In genomic region chr19:2537544-2537943, GRCh38 we compare ENCODE assay signal across 19 cellular contexts.
A peak's percentile ranks its signal among the peaks of the same experiment; 100 is the strongest.
DNase-seq lines count a peak whose midpoint lies in the region; TF ChIP-seq lines count a peak whose summit lies in the region.
"Had no signal": no experiment of that assay in that cellular context is flagged by ENCODE, and none has a peak within 500 bp of the region (broad histone marks: within the 10 kb centered on the region; RNA-seq: fewer than 3 reads in every experiment).

No MANE protein-coding gene starts in this region.

- TF ChIP-seq POLR2A in breast epithelium (IDR thresholded peaks at IDR 0.05) (no peak), spleen (IDR thresholded peaks at IDR 0.05) (no peak)

- WGBS in spleen, 5 donors, result 40 to 63% (median 58%) methylated on average over 9 of the region's 9 CpGs

- no peak overlapping the region for H3K4me3 Mint-ChIP-seq in MCF 10A (ENCODE audit: unreplicated experiment)
- H3K4me3 Mint-ChIP-seq in activated CD4-positive, alpha-beta memory T cell treated with anti-CD3 and anti-CD28 coated beads, Interleukin-2, amount 10 ng/mL, durations not matched to agents 7 days and 5 days, result no peak overlapping the region
- H3K4me3 Mint-ChIP-seq: H9 had no signal

- H3K27ac Mint-ChIP-seq in MCF 10A (ENCODE audit: low read depth, unreplicated experiment), result peak overlapping the region; percentile 31
- H3K27ac Mint-ChIP-seq in activated CD4-positive, alpha-beta memory T cell treated with anti-CD3 and anti-CD28 coated beads, Interleukin-2, amount 10 ng/mL, durations not matched to agents 7 days and 5 days, result peak overlapping the region; percentile 58

- H3K9me3 Mint-ChIP-seq in MCF 10A (ENCODE audit: unreplicated experiment), result no peaks in the 10 kb centered on the region
- H3K9me3 Mint-ChIP-seq in activated CD4-positive, alpha-beta memory T cell treated with anti-CD3 and anti-CD28 coated beads, Interleukin-2, amount 10 ng/mL, durations not matched to agents 7 days and 5 days, result no peaks in the 10 kb centered on the region
- H3K9me3 Mint-ChIP-seq: CD4-positive, alpha-beta memory T cell; H9 had no signal

- intact Hi-C loops in MCF 10A (cut with micrococcal nuclease) (no loop called here), breast epithelium (cut with DNase I; ENCODE audit: low total_unique reads) (no loop called here), posterior vena cava (cut with DNase I) (no loop called here), spleen (cut with DNase I; ENCODE audit: low total_unique reads) (loop anchor here (10.0 kb wide), 1 partner anchor 47 kb away; no protein-coding TSS in a partner anchor)

- no peak overlapping the region for H3K4me3 ChIP-seq in breast epithelium
- H3K4me3 ChIP-seq in HEK293 (ENCODE audit: low read depth, low read length), result no peak overlapping the region
- no peak overlapping the region for H3K4me3 ChIP-seq in spleen
- H3K4me3 ChIP-seq: dorsolateral prefrontal cortex, sigmoid colon had no signal

- TF ChIP-seq CTCF in MCF 10A (IDR thresholded peaks at IDR 0.05; ENCODE audit: unreplicated experiment), result no peak
- TF ChIP-seq CTCF in breast epithelium (IDR thresholded peaks at IDR 0.05), result no peak
- no peak for TF ChIP-seq CTCF in HEK293 (tag by site-specific recombination; IDR thresholded peaks at IDR 0.05)
- TF ChIP-seq CTCF in spleen (IDR thresholded peaks at IDR 0.05 in 8 of 11, conservative IDR thresholded peaks at IDR 0.05 in 3 of 11), result no peak

- H3K36me3 ChIP-seq in breast epithelium (no peaks in the 10 kb centered on the region), HEK293 (ENCODE audit: control insufficient read depth in 2 of 2, insufficient read depth in 1 of 2, low read length in 2 of 2) (no peaks in the 10 kb centered on the region), spleen (no peaks in the 10 kb centered on the region)
- H3K36me3 ChIP-seq: sigmoid colon had no signal

- H3K36me3 Mint-ChIP-seq in MCF 10A (ENCODE audit: insufficient read depth, unreplicated experiment), result no peaks in the 10 kb centered on the region
- H3K36me3 Mint-ChIP-seq in activated CD4-positive, alpha-beta memory T cell treated with anti-CD3 and anti-CD28 coated beads, Interleukin-2, amount 10 ng/mL, durations not matched to agents 7 days and 5 days (ENCODE audit: low read depth), result no peaks in the 10 kb centered on the region
- H3K36me3 Mint-ChIP-seq: CD4-positive, alpha-beta memory T cell had no signal

- no peaks in the 10 kb centered on the region for H3K27me3 Mint-ChIP-seq in MCF 10A (ENCODE audit: insufficient read depth, unreplicated experiment)
- H3K27me3 Mint-ChIP-seq in activated CD4-positive, alpha-beta memory T cell treated with anti-CD3 and anti-CD28 coated beads, Interleukin-2, amount 10 ng/mL, durations not matched to agents 7 days and 5 days, result peaks cover 3% of the 10 kb centered on the region
- H3K27me3 Mint-ChIP-seq: CD4-positive, alpha-beta memory T cell had no signal

- no peaks in the 10 kb centered on the region for H3K9me3 ChIP-seq in breast epithelium
- H3K9me3 ChIP-seq in HEK293 (ENCODE audit: control insufficient read depth, insufficient read depth, low read depth, low read length), result no peaks in the 10 kb centered on the region
- peaks cover 0 to 7% (median 0%) of the 10 kb centered on the region in 8 donors for H3K9me3 ChIP-seq in spleen
- H3K9me3 ChIP-seq: sigmoid colon had no signal

- H3K4me1 ChIP-seq in breast epithelium (peaks cover 7 to 8% of the 10 kb centered on the region in 2 donors), HEK293 (ENCODE audit: control insufficient read depth, insufficient read depth, low read length) (peaks cover 4% of the 10 kb centered on the region; the same call in 1 of the 2 replicates), spleen (peaks cover 8 to 49% (median 28%) of the 10 kb centered on the region in 6 donors)

- H3K27me3 ChIP-seq in breast epithelium (no peaks in the 10 kb centered on the region), spleen (replicated peaks in 1 of 7) (no peaks in the 10 kb centered on the region)
- H3K27me3 ChIP-seq: dorsolateral prefrontal cortex, sigmoid colon had no signal

- CTCF ChIA-PET in MCF 10A (lab: Yijun Ruan, JAX), result no interaction called here
- CTCF ChIA-PET in HEK293 (lab: Yijun Ruan, JAX), result no interaction called here
- CTCF ChIA-PET in activated CD4-positive, alpha-beta memory T cell treated with anti-CD3 and anti-CD28 coated beads, Interleukin-2, amount 10 ng/mL, durations not matched to agents 7 days and 5 days (lab: Charles Lee), result interaction anchor here (1.1 kb wide), 1 partner anchor 72 kb away, joined by 3 read pairs; no protein-coding TSS in a partner anchor

- no TSS peak for BruUV-seq in MCF 10A (replicated peaks; lab: Mats Ljungman, UMichigan)

- H3K27ac ChIP-seq in breast epithelium, result no peak overlapping the region
- no peak overlapping the region for H3K27ac ChIP-seq in HEK293 (ENCODE audit: extremely low read depth, low read depth, low read length)
- no peak overlapping the region for H3K27ac ChIP-seq in spleen
- H3K27ac ChIP-seq: parathyroid adenoma, sigmoid colon had no signal

- POLR2A ChIA-PET in MCF 10A (lab: Yijun Ruan, JAX), result interaction anchor here (0.8 to 1.2 kb wide), 2 partner anchors 60 to 62 kb away, joined by 4 read pairs; partner anchors contain the start of gene GADD45B
- POLR2A ChIA-PET in HEK293 (lab: Yijun Ruan, JAX), result interaction anchor here (11.0 kb wide), 1 partner anchor 59 kb away, joined by 374 read pairs; the partner anchor contains the start of gene GADD45B
- POLR2A ChIA-PET in activated CD4-positive, alpha-beta memory T cell treated with anti-CD3 and anti-CD28 coated beads, Interleukin-2, amount 10 ng/mL, durations not matched to agents 7 days and 5 days (lab: Charles Lee), result interaction anchor here (1.3 to 3.3 kb wide), 2 partner anchors 15 to 61 kb away, joined by 8 to 23 read pairs; partner anchors contain the start of gene GADD45B

- H3K4me1 Mint-ChIP-seq in MCF 10A (ENCODE audit: insufficient read depth, unreplicated experiment), result peaks cover 35% of the 10 kb centered on the region
- H3K4me1 Mint-ChIP-seq in activated CD4-positive, alpha-beta memory T cell treated with anti-CD3 and anti-CD28 coated beads, Interleukin-2, amount 10 ng/mL, durations not matched to agents 7 days and 5 days, result peaks cover 45% of the 10 kb centered on the region

- DNase-seq in MCF 10A (ENCODE audit: unreplicated experiment), result no peak
- no peak for DNase-seq in breast epithelium (ENCODE audit: low spot score in 2 of 2)
- peak; percentile 30 for DNase-seq in activated CD4-positive, alpha-beta memory T cell treated with anti-CD3 and anti-CD28 coated beads, Interleukin-2, amount 10 ng/mL, durations not matched to agents 7 days and 5 days
- DNase-seq in posterior vena cava (ENCODE audit: low spot score), result peak; percentile 51
- no peak for DNase-seq in HUDEP-2 (lab: John Stamatoyannopoulos, UW; ENCODE audit: unreplicated experiment in 76 of 76)
- no peak for DNase-seq in spleen
- no peak for DNase-seq in 8988T
- DNase-seq: activated CD4-positive, alpha-beta T cell treated with anti-CD3 and anti-CD28 coated beads for 48 hours; CD4-positive, alpha-beta memory T cell; DMS53; dorsolateral prefrontal cortex; foreskin melanocyte; H9; mammary epithelial cell; NCI-H2029 treated with DMSO at 0.1 percent for 48 hours; NCI-H446 treated with DMSO at 0.1 percent for 48 hours; sigmoid colon had no signal

TF ChIP-seq in HEK293, 187 proteins besides CTCF, POLR2A, EP300 and RAD21:
- TF ChIP-seq EGR2 (tag by site-specific recombination; IDR thresholded peaks at IDR 0.05; ENCODE audit: low read depth), result peak; percentile 66
- no peak for TF ChIP-seq PRDM10 (tag by site-specific recombination; IDR thresholded peaks at IDR 0.05)
- TF ChIP-seq ZFHX2 (tag by site-specific recombination; conservative IDR thresholded peaks at IDR 0.05), result peak; percentile 60; the same call in 1 of the 2 replicates
- no peak for TF ChIP-seq ZNF558 (tag by site-specific recombination; IDR thresholded peaks at IDR 0.05)
- TF ChIP-seq ZBTB17 (tag by site-specific recombination; IDR thresholded peaks at IDR 0.05), result no peak

Comparison
In these comparisons a context has a peak if more than half of its experiments do, and no peak if none do; other contexts are left out.
1. DNase-seq: peak in activated CD4-positive, alpha-beta memory T cell treated with anti-CD3 and anti-CD28 coated beads, Interleukin-2, amount 10 ng/mL, durations not matched to agents 7 days and 5 days (single experiment) and posterior vena cava (single experiment); none in MCF 10A (single experiment), breast epithelium (0 of 2), HUDEP-2 (0 of 76), spleen (single experiment) and 8988T (single experiment).